In genomic region chr13:22001336-22001735, GRCh38 we compare ENCODE assay signal across 8 cellular contexts.
"Had no signal": no experiment of that assay in that cellular context is flagged by ENCODE, and none has a peak within 500 bp of the region (broad histone marks: within the 10 kb centered on the region; RNA-seq: fewer than 3 reads in every experiment).

No MANE protein-coding gene starts in this region.

- H3K36me3 ChIP-seq: HAP-1 had no signal

- H3K4me3 ChIP-seq: GM23248, HAP-1, K562 had no signal

- H3K9me3 ChIP-seq: HAP-1 had no signal

- H3K4me1 ChIP-seq: HAP-1 had no signal

- H3K27ac Mint-ChIP-seq: HFFc6 had no signal

- ATAC-seq: HCT116, K562 had no signal

- H3K4me3 Mint-ChIP-seq: HFFc6 had no signal

- DNase-seq: GM23248, GOT3, H7, HFFc6, IMR-90 had no signal

- H3K27ac ChIP-seq: GM23248 had no signal
